ENCODE assay signal across 1 cellular context in the genomic region with DNA sequence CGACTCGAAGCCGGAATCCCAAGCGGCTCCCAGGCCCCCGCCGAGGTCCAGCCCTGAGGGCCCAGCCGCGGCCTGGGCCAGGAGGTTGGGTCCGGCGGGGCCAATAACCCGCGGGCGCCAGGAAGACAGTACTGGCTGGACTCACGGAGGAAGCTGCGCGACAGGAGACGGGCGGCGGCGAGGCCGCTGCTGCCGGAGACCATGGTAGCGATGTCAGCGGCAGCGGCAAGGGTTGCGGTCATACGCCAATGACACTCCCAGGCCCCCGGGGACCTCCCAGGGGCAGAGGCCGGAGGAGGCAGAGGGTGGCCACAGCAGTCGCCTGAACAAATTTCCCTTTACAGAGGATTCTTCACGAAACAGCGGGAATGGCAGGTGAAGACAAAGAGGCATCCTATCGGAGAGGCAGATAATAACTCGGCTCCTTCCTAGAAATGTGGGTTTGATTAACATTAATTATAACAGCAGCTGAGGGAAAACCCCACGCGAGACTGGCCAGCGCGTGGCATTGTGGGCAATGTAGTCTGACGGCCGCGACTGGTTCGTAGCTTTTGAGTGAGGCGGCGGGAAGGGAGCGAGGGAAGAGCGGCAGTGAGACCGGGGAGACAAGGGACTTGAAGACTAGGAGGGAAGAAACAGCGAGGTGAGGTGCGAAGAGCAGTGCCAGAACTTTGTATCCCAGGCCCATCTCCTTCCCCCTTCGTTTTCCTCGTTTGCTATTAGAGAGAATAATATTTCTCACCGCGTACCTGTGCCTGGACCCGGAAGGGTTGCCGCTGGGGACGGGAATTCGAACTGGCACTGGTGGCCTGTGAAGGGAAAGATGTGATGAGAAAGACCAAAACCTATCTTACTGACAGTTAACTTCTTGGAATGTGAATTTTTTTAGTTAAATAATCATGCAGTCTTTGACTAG.
TF ChIP-seq lines count a peak whose summit lies in the region.

TSS of gene SUCLG1 (minus strand) at position 253 of the 916 bp plus-strand sequence. CDS start at position 242, 11 bp downstream.

TF ChIP-seq in K562, 482 proteins besides CTCF, POLR2A, EP300 and RAD21 (continued from another document):
- peak; percentile 42; the same call in 1 of the 2 replicates for TF ChIP-seq HMGXB4 (CRISPR knock-in tag; IDR thresholded peaks at IDR 0.05)
- no peak for TF ChIP-seq CBX2 (IDR thresholded peaks at IDR 0.05; ENCODE audit: insufficient read depth, low read length, poor library complexity, severe bottlenecking)
- peak; percentile 76 for TF ChIP-seq ZFX (CRISPR knock-in tag; IDR thresholded peaks at IDR 0.05)
- TF ChIP-seq NKRF (IDR thresholded peaks at IDR 0.05; ENCODE audit: borderline replicate concordance): peak; percentile 50; the same call in 1 of the 2 replicates
- TF ChIP-seq CBX1 (IDR thresholded peaks at IDR 0.05; ENCODE audit: low read depth): 0 out of 2 replicates have a peak, but pooled peaks have one; percentile 25
- TF ChIP-seq CHCHD3 (CRISPR knock-in tag; IDR thresholded peaks at IDR 0.05): no peak
- TF ChIP-seq NR2C2 (CRISPR knock-in tag; IDR thresholded peaks at IDR 0.05): no peak
- TF ChIP-seq NR2C2 (tag; IDR thresholded peaks at IDR 0.05): peak; percentile 99
- no peak for TF ChIP-seq TSC22D4 (tag; IDR thresholded peaks at IDR 0.05)
- TF ChIP-seq CC2D1A (IDR thresholded peaks at IDR 0.05): no peak
- no peak for TF ChIP-seq MEIS2 (IDR thresholded peaks at IDR 0.05; ENCODE audit: partially characterized antibody)
- no peak for TF ChIP-seq MYNN (IDR thresholded peaks at IDR 0.05)
- no peak for TF ChIP-seq MYNN (CRISPR knock-in tag; IDR thresholded peaks at IDR 0.05)
- TF ChIP-seq PHF8 (IDR thresholded peaks at IDR 0.05; ENCODE audit: borderline replicate concordance, low read length): peak; percentile 82; the same call in 1 of the 2 replicates
- no peak for TF ChIP-seq HMGN3 (IDR thresholded peaks at IDR 0.05; ENCODE audit: borderline replicate concordance, extremely low read depth, insufficient read length, low read depth, low read length)
- peak; percentile 82 for TF ChIP-seq EP400 (IDR thresholded peaks at IDR 0.05)
- TF ChIP-seq PML (IDR thresholded peaks at IDR 0.05; ENCODE audit: low read length): peak; percentile 44; the same call in 1 of the 2 replicates
- no peak for TF ChIP-seq FOXP1 (CRISPR knock-in tag; IDR thresholded peaks at IDR 0.05)
- peak; percentile 25; the same call in 1 of the 2 replicates for TF ChIP-seq SIN3B (IDR thresholded peaks at IDR 0.05; ENCODE audit: low read depth)
- peak; percentile 54 for TF ChIP-seq CTBP1 (IDR thresholded peaks at IDR 0.05; ENCODE audit: borderline replicate concordance)
- TF ChIP-seq MCM5 (IDR thresholded peaks at IDR 0.05; ENCODE audit: low read depth): no peak
- TF ChIP-seq SIN3A (IDR thresholded peaks at IDR 0.05; ENCODE audit: borderline replicate concordance in 2 of 2, control insufficient read depth in 1 of 2, low read depth in 2 of 2, low read length in 2 of 2): peak; percentile 79 to 86; a peak in 3 of 4 replicates
- TF ChIP-seq POLR2B (IDR thresholded peaks at IDR 0.05; ENCODE audit: low read depth, partially characterized antibody): peak; percentile 48
- peak; percentile 95 for TF ChIP-seq DACH1 (IDR thresholded peaks at IDR 0.05; ENCODE audit: partially characterized antibody)
- TF ChIP-seq SIX5 (IDR thresholded peaks at IDR 0.05; ENCODE audit: borderline replicate concordance in 1 of 2, insufficient read depth in 1 of 2, low read depth in 1 of 2, low read length in 2 of 2): peak; percentile 61 to 77; a peak in 3 of 4 replicates
- no peak for TF ChIP-seq ATF1 (CRISPR knock-in tag; IDR thresholded peaks at IDR 0.05)
- TF ChIP-seq ATF1 (tag; IDR thresholded peaks at IDR 0.05): peak; percentile 92
- peak; percentile 77 for TF ChIP-seq ELF1 (tag; IDR thresholded peaks at IDR 0.05)
- TF ChIP-seq ASH1L (IDR thresholded peaks at IDR 0.05; ENCODE audit: borderline replicate concordance, low read depth, partially characterized antibody): peak; percentile 69
- TF ChIP-seq TAF7 (tag; IDR thresholded peaks at IDR 0.05): peak; percentile 45; the same call in 1 of the 2 replicates
- TF ChIP-seq E2F6 (IDR thresholded peaks at IDR 0.05; ENCODE audit: borderline replicate concordance in 1 of 2, extremely low read depth in 1 of 2, insufficient read depth in 1 of 2, insufficient read length in 1 of 2, low read depth in 1 of 2, low read length in 1 of 2, poor library complexity in 1 of 2, severe bottlenecking in 1 of 2): peak; percentile 92 to 96
- TF ChIP-seq ESRRA (IDR thresholded peaks at IDR 0.05; ENCODE audit: borderline replicate concordance, low read depth): peak; percentile 97
- 0 out of 2 replicates have a peak, but pooled peaks have one; percentile 20 for TF ChIP-seq GTF2F1 (IDR thresholded peaks at IDR 0.05; ENCODE audit: low read depth, low read length)
- TF ChIP-seq PRMT5 (CRISPR knock-in tag; IDR thresholded peaks at IDR 0.05): no peak
- TF ChIP-seq, protein P1, sequence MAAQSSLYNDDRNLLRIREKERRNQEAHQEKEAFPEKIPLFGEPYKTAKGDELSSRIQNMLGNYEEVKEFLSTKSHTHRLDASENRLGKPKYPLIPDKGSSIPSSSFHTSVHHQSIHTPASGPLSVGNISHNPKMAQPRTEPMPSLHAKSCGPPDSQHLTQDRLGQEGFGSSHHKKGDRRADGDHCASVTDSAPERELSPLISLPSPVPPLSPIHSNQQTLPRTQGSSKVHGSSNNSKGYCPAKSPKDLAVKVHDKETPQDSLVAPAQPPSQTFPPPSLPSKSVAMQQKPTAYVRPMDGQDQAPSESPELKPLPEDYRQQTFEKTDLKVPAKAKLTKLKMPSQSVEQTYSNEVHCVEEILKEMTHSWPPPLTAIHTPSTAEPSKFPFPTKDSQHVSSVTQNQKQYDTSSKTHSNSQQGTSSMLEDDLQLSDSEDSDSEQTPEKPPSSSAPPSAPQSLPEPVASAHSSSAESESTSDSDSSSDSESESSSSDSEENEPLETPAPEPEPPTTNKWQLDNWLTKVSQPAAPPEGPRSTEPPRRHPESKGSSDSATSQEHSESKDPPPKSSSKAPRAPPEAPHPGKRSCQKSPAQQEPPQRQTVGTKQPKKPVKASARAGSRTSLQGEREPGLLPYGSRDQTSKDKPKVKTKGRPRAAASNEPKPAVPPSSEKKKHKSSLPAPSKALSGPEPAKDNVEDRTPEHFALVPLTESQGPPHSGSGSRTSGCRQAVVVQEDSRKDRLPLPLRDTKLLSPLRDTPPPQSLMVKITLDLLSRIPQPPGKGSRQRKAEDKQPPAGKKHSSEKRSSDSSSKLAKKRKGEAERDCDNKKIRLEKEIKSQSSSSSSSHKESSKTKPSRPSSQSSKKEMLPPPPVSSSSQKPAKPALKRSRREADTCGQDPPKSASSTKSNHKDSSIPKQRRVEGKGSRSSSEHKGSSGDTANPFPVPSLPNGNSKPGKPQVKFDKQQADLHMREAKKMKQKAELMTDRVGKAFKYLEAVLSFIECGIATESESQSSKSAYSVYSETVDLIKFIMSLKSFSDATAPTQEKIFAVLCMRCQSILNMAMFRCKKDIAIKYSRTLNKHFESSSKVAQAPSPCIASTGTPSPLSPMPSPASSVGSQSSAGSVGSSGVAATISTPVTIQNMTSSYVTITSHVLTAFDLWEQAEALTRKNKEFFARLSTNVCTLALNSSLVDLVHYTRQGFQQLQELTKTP (IDR thresholded peaks at IDR 0.05; ENCODE audit: low read depth in 1 of 2, partially characterized antibody in 2 of 2): peak in 1 of 2 experiments; percentile 90
